Comparison of ENCODE assay signal across 14 cellular contexts in the genomic region with DNA sequence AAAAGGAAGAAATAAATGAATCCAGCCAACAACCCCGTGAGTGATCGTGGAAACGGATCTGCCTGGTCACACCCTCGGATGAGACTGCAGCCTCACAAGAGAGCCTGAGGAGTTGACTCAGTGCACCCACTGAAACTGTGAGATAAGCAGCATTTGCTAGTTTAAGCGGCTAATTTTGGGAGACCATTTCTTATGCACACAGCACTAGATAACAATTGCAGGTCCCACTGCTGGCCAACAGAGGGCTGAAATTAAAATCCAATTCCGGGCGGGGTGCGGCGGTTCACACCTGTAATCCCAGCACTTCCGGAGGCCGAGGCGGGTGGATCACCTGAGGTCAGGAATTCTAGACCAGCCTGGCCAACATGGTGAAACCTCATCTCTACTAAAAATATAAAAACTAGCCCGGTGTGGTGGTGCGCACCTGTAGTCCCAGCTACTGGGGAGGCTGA. TPM values are rescaled to one million over a fixed set of nuclear protein-coding genes. Genes with fewer than 3 reads are reported as not detected.
DNase-seq lines count a peak whose midpoint lies in the region; ATAC-seq and TF ChIP-seq lines count a peak whose summit lies in the region.
"Had no signal": no experiment of that assay in that cellular context is flagged by ENCODE, and none has a peak within 500 bp of the region (broad histone marks: within the 10 kb centered on the region; RNA-seq: fewer than 3 reads in every experiment).

No MANE protein-coding gene starts in this region.

- intact Hi-C loops in PC-9 (cut with micrococcal nuclease; ENCODE audit: unreplicated experiment): loop anchor here (10.0 kb wide), 1 partner anchor 163 kb away; no protein-coding TSS in a partner anchor

- H3K36me3 Mint-ChIP-seq in endothelial cell (ENCODE audit: low read depth, unreplicated experiment): peaks cover 9% of the 10 kb centered on the region

- no peaks in the 10 kb centered on the region for H3K27me3 ChIP-seq in AG04450 (ENCODE audit: control insufficient read depth, insufficient read depth, low read length)
- H3K27me3 ChIP-seq in DOHH2 (ENCODE audit: control insufficient read depth, low read length): no peaks in the 10 kb centered on the region
- no peaks in the 10 kb centered on the region for H3K27me3 ChIP-seq in PC-9 (ENCODE audit: insufficient read depth, low read depth)
- H3K27me3 ChIP-seq: neutrophil had no signal

- H3K9me3 ChIP-seq in AG04450 (ENCODE audit: control insufficient read depth, insufficient read depth, low read length): peaks cover 4% of the 10 kb centered on the region; the same call in 1 of the 2 replicates
- H3K9me3 ChIP-seq in DOHH2 (ENCODE audit: control insufficient read depth, insufficient read depth, low read length): no peaks in the 10 kb centered on the region
- H3K9me3 ChIP-seq in PC-9 (ENCODE audit: insufficient read depth, low read depth): no peaks in the 10 kb centered on the region
- H3K9me3 ChIP-seq: HAP-1, neutrophil had no signal

- POLR2A ChIA-PET in AG04450 (lab: Yijun Ruan, JAX): interaction anchor here (1.1 kb wide), 1 partner anchor 9 kb away, joined by 3 read pairs; the partner anchor contains the start of gene MBD3
- POLR2A ChIA-PET in PC-9 (lab: Charles Lee; ENCODE audit: unreplicated experiment): no interaction called here

- H4K20me1 ChIP-seq in DOHH2 (ENCODE audit: control insufficient read depth, insufficient read depth, low read depth, low read length): 0 out of 2 replicates have a peak, but pooled peaks cover 3% of the 10 kb centered on the region
- peaks cover 14% of the 10 kb centered on the region; the same call in 1 of the 2 replicates for H4K20me1 ChIP-seq in PC-9 (ENCODE audit: insufficient read depth)

- no TSS peak for BruUV-seq in PC-9 (replicated peaks; lab: Mats Ljungman, UMichigan)

- H3K4me2 ChIP-seq in DOHH2 (ENCODE audit: low read length) (no peak overlapping the region), PC-9 (no peak overlapping the region)

- H3K9me3 Mint-ChIP-seq in endothelial cell (ENCODE audit: unreplicated experiment): no peaks in the 10 kb centered on the region
- H3K9me3 Mint-ChIP-seq: central memory CD8-positive, alpha-beta T cell; T-helper 1 cell treated with Interleukin-12 subunit alpha and Interleukin-12 subunit beta and Interleukin-4 antibody, amounts not matched to agents 30 μg/mL and 1 μg/mL, for 36 hours had no signal

- no peak overlapping the region for H3K27ac Mint-ChIP-seq in endothelial cell (ENCODE audit: unreplicated experiment)
- H3K27ac Mint-ChIP-seq: T-helper 1 cell treated with Interleukin-12 subunit alpha and Interleukin-12 subunit beta and Interleukin-4 antibody, amounts not matched to agents 30 μg/mL and 1 μg/mL, for 36 hours had no signal

- H3K27ac ChIP-seq in AG04450 (ENCODE audit: low read depth, low read length) (no peak overlapping the region), DOHH2 (ENCODE audit: low read depth, low read length) (no peak overlapping the region), PC-9 (no peak overlapping the region)
- H3K27ac ChIP-seq: neutrophil had no signal

- CTCF ChIA-PET in AG04450 (lab: Charles Lee) (interaction anchor here (0.6 kb wide), 1 partner anchor 1350 kb away, joined by 3 read pairs; no protein-coding TSS in a partner anchor), PC-9 (lab: Charles Lee) (interaction anchor here (0.6 kb wide), 1 partner anchor 54 kb away, joined by 8 read pairs; no protein-coding TSS in a partner anchor)

- peaks cover 57% of the 10 kb centered on the region for H3K36me3 ChIP-seq in DOHH2 (ENCODE audit: control insufficient read depth, low read length)
- H3K36me3 ChIP-seq in PC-9 (ENCODE audit: low read depth): no peaks in the 10 kb centered on the region

- H3K4me3 ChIP-seq in AG04450 (ENCODE audit: low read depth, low read length): no peak overlapping the region
- no peak overlapping the region for H3K4me3 ChIP-seq in DOHH2 (ENCODE audit: low read length)
- no peak overlapping the region for H3K4me3 ChIP-seq in PC-9
- H3K4me3 ChIP-seq: HAP-1 had no signal

- peaks cover 18% of the 10 kb centered on the region for H3F3A ChIP-seq in DOHH2 (ENCODE audit: control insufficient read depth, insufficient read depth)
- peaks cover 12% of the 10 kb centered on the region for H3F3A ChIP-seq in PC-9 (ENCODE audit: insufficient read depth, low read depth)

- H3K27me3 Mint-ChIP-seq in endothelial cell (ENCODE audit: unreplicated experiment): peaks cover 6% of the 10 kb centered on the region
- H3K27me3 Mint-ChIP-seq: central memory CD8-positive, alpha-beta T cell had no signal

- no peaks in the 10 kb centered on the region for H3K9me2 ChIP-seq in DOHH2 (replicated peaks; ENCODE audit: control insufficient read depth, low read length)
- no peaks in the 10 kb centered on the region for H3K9me2 ChIP-seq in PC-9 (ENCODE audit: insufficient read depth)

- H3K4me1 ChIP-seq in DOHH2 (ENCODE audit: control insufficient read depth, low read length) (peaks cover 56% of the 10 kb centered on the region), PC-9 (replicated peaks; ENCODE audit: insufficient read depth) (peaks cover 16% of the 10 kb centered on the region)

- no peak overlapping the region for H2AFZ ChIP-seq in PC-9

- peaks cover 10% of the 10 kb centered on the region for H3K4me1 Mint-ChIP-seq in endothelial cell (ENCODE audit: unreplicated experiment)

- DNase-seq in AG04450 (ENCODE audit: low read depth, low spot score): no peak
- DNase-seq in PC-9: no peak
- DNase-seq in endothelial cell (ENCODE audit: low spot score): no peak
- no peak for DNase-seq in 8988T
- DNase-seq in iPS-NIHi11 (ENCODE audit: low spot score): no peak
- DNase-seq: NCI-H1048 had no signal

- ATAC-seq in HG02763 (IDR thresholded peaks at IDR 0.05; ENCODE audit: unreplicated experiment): no peak
- no peak for ATAC-seq in GM19455 (IDR thresholded peaks at IDR 0.05; ENCODE audit: unreplicated experiment)
- ATAC-seq: esophagus mucosa had no signal

- TF ChIP-seq CTCF in AG04450 (IDR thresholded peaks at IDR 0.05; ENCODE audit: low read depth, low read length) (peak; percentile 17; the same call in 1 of the 2 replicates), DOHH2 (IDR thresholded peaks at IDR 0.05; ENCODE audit: low read depth, low read length, poor library complexity, severe bottlenecking) (peak; percentile 45), PC-9 (conservative IDR thresholded peaks at IDR 0.05) (peak; percentile 28; the same call in 1 of the 2 replicates), endothelial cell (IDR thresholded peaks at IDR 0.05; ENCODE audit: unreplicated experiment) (peak; percentile 29)

- H3K79me2 ChIP-seq in DOHH2 (ENCODE audit: control insufficient read depth, low read length) (peaks cover 72% of the 10 kb centered on the region), PC-9 (ENCODE audit: low read depth) (peaks cover 52% of the 10 kb centered on the region)

- peak overlapping the region; percentile 67 for H3K4me3 Mint-ChIP-seq in endothelial cell (ENCODE audit: unreplicated experiment)
- H3K4me3 Mint-ChIP-seq: central memory CD8-positive, alpha-beta T cell; T-helper 1 cell treated with Interleukin-12 subunit alpha and Interleukin-12 subunit beta and Interleukin-4 antibody, amounts not matched to agents 30 μg/mL and 1 μg/mL, for 36 hours had no signal

RNA-seq across cellular contexts. Expression of gene UQCR11, which starts 3.6 kb away (rescaled TPM):
- 153 and 166 TPM in 2 replicates for polyA plus RNA-seq in AG04450 (2011; rRNA removed)
- 25.5 and 26.5 TPM in 2 replicates for polyA minus RNA-seq in AG04450 (2011; rRNA and poly(A)+ RNA removed)
- total RNA-seq in PC-9 (2021) (196 and 275 TPM in 2 replicates), endothelial cell (ENCODE audit: unreplicated experiment) (182 TPM)

RNA-seq across cellular contexts. Expression of gene MBD3, which starts 9.0 kb away (rescaled TPM):
- 21.9 and 35.4 TPM in 2 replicates for polyA plus RNA-seq in AG04450 (2011; rRNA removed)
- 17.3 and 21.2 TPM in 2 replicates for polyA minus RNA-seq in AG04450 (2011; rRNA and poly(A)+ RNA removed)
- total RNA-seq in PC-9 (2021): 129 and 143 TPM in 2 replicates
- total RNA-seq in endothelial cell (ENCODE audit: unreplicated experiment): 81.4 TPM

RNA-seq across cellular contexts. Expression of gene MEX3D, which starts 33.5 kb away (rescaled TPM):
- 5.4 and 6.2 TPM in 2 replicates for polyA plus RNA-seq in AG04450 (2011; rRNA removed)
- polyA minus RNA-seq in AG04450 (2011; rRNA and poly(A)+ RNA removed): 10.9 and 11.6 TPM in 2 replicates
- total RNA-seq in PC-9 (2021) (55.6 and 63.7 TPM in 2 replicates), endothelial cell (ENCODE audit: unreplicated experiment) (73.4 TPM)

RNA-seq across cellular contexts. Expression of gene TCF3, which starts 50.8 kb away (rescaled TPM):
- 47.3 and 51.7 TPM in 2 replicates for polyA plus RNA-seq in AG04450 (2011; rRNA removed)
- 26.7 and 35.4 TPM in 2 replicates for polyA minus RNA-seq in AG04450 (2011; rRNA and poly(A)+ RNA removed)
- total RNA-seq in PC-9 (2021): 86.6 and 98.0 TPM in 2 replicates
- 255 TPM for total RNA-seq in endothelial cell (ENCODE audit: unreplicated experiment)
